9 cellular contexts compared by ENCODE assay signal in the genomic region with DNA sequence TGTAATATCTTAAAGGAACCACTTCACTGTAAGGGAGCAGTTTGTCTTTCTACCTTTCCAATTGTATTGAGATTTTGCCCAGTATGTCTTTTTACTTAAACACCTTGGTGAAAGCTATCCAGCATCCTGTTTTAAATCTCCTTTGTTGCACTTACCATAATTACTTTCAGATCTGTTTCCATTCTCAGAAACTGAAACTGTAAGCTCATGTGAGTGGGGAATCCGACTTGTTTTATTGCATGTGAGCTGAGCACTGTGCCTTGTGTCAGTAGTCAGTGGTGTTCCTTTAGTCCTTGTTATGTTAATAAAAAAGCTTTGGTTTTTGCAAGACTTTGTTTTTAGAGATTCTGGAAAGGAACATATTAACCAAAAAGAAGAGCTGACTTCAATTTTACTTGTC. TPM values are rescaled to one million over a fixed set of nuclear protein-coding genes. Genes with fewer than 3 reads are reported as not detected.
DNase-seq lines count a peak whose midpoint lies in the region; ATAC-seq and TF ChIP-seq lines count a peak whose summit lies in the region.
"Had no signal": no experiment of that assay in that cellular context is flagged by ENCODE, and none has a peak within 500 bp of the region (broad histone marks: within the 10 kb centered on the region; RNA-seq: fewer than 3 reads in every experiment).

No MANE protein-coding gene starts in this region.

- no peaks in the 10 kb centered on the region for H3K36me3 Mint-ChIP-seq in Calu3 (ENCODE audit: insufficient read depth, unreplicated experiment)

- no peak overlapping the region for H3K27ac ChIP-seq in iPS-20b (ENCODE audit: low read length)

- intact Hi-C loops in Calu3 (cut with micrococcal nuclease; ENCODE audit: unreplicated experiment) = loop anchor here (5.0 kb wide), 1 partner anchor 34 kb away; no protein-coding TSS in a partner anchor

- H3K4me3 Mint-ChIP-seq in Calu3 (ENCODE audit: low read depth, unreplicated experiment) = no peak overlapping the region

- H3K9me3 Mint-ChIP-seq in Calu3 (ENCODE audit: low read depth, unreplicated experiment) = no peaks in the 10 kb centered on the region

- no peaks in the 10 kb centered on the region for H3K4me1 Mint-ChIP-seq in Calu3 (ENCODE audit: low read depth, unreplicated experiment)

- peaks cover 55% of the 10 kb centered on the region for H3K4me1 ChIP-seq in iPS-20b (ENCODE audit: insufficient read depth, low read length)

- ATAC-seq in GM21737 (IDR thresholded peaks at IDR 0.05; ENCODE audit: unreplicated experiment) = peak; percentile 61
- ATAC-seq in GM18873 (IDR thresholded peaks at IDR 0.05; ENCODE audit: low FRiP score, unreplicated experiment) = no peak

- DNase-seq in ELR (ENCODE audit: low read depth) = peak; percentile 10
- DNase-seq in NB4 (ENCODE audit: low read depth) = peak; percentile 14
- no peak for DNase-seq in GF-D8 (lab: John Stamatoyannopoulos, UW)
- DNase-seq in stimulated activated CD4-positive, alpha-beta T cell treated with anti-CD3 and anti-CD28 coated beads, Interleukin-4, amount 100 ng/mL, for 24 hours = no peak
- no peak for DNase-seq in Calu3
- DNase-seq: heart left ventricle had no signal

- H3K4me3 ChIP-seq in NB4 (ENCODE audit: low read depth, low read length) = no peak overlapping the region
- peak overlapping the region; percentile 4; the same call in 1 of the 2 replicates for H3K4me3 ChIP-seq in iPS-20b (ENCODE audit: low read length)
- H3K4me3 ChIP-seq: heart left ventricle had no signal

- peak overlapping the region; percentile 58; the same call in 1 of the 2 replicates for H3K9ac ChIP-seq in iPS-20b (ENCODE audit: low read depth, low read length)

- no peaks in the 10 kb centered on the region for H3K27me3 Mint-ChIP-seq in Calu3 (ENCODE audit: unreplicated experiment)

- H3K27me3 ChIP-seq in iPS-20b (ENCODE audit: insufficient read depth, low read length) = no peaks in the 10 kb centered on the region
- H3K27me3 ChIP-seq: heart left ventricle had no signal

- no TSS peak for BruUV-seq in Calu3 (replicated peaks; lab: Mats Ljungman, UMichigan)

- no peak for TF ChIP-seq POLR2A in NB4 (IDR thresholded peaks at IDR 0.05; ENCODE audit: extremely low read depth, insufficient read length)

- H3K36me3 ChIP-seq in iPS-20b (ENCODE audit: insufficient read depth, low read depth, low read length) = peaks cover 5% of the 10 kb centered on the region; the same call in 1 of the 2 replicates
- H3K36me3 ChIP-seq: heart left ventricle had no signal

- TF ChIP-seq CTCF in NB4 (IDR thresholded peaks at IDR 0.05; ENCODE audit: low read depth, low read length) = no peak
- TF ChIP-seq CTCF in Calu3 (IDR thresholded peaks at IDR 0.05; ENCODE audit: unreplicated experiment) = no peak

- no peaks in the 10 kb centered on the region for H3K9me3 ChIP-seq in iPS-20b (ENCODE audit: insufficient read depth, low read depth, low read length)
- H3K9me3 ChIP-seq: heart left ventricle had no signal

- no peak overlapping the region for H3K27ac Mint-ChIP-seq in Calu3 (ENCODE audit: unreplicated experiment)

- CTCF ChIA-PET in Calu3 (lab: Charles Lee) = no interaction called here

RNA-seq across cellular contexts. Expression of gene BMPR1A, which starts 42.2 kb away (rescaled TPM):
- 15.7 and 21.4 TPM in 2 replicates for total RNA-seq in Calu3 (2022)

Comparison
In these comparisons a context has a peak if more than half of its experiments do, and no peak if none do; other contexts are left out.
1. DNase-seq: peak in ELR (single experiment) and NB4 (single experiment); none in GF-D8 (single experiment), stimulated activated CD4-positive, alpha-beta T cell treated with anti-CD3 and anti-CD28 coated beads, Interleukin-4, amount 100 ng/mL, for 24 hours (single experiment) and Calu3 (single experiment).